In the genomic region with DNA sequence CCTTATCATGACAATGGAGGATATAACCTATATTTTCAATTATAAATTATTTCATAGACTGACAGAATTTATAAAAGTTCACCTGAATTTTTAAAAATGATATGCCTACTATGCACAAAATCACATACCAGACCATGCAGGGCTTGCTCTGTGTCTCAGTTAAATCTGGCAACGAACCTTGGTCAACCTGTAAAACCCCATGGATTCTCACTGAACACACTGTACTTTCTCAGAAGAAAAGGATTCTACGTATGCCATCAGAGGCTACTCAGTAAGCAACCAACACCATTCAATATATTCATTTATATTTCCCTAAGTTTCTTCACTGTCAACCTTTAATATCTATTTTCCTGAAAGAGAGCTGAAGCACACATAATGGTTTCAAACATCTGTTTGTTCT, we compare ENCODE assay signal across 7 cellular contexts. TPM values are rescaled to one million over a fixed set of nuclear protein-coding genes. Genes with fewer than 3 reads are reported as not detected.
"Had no signal": no experiment of that assay in that cellular context is flagged by ENCODE, and none has a peak within 500 bp of the region (broad histone marks: within the 10 kb centered on the region; RNA-seq: fewer than 3 reads in every experiment).

No MANE protein-coding gene starts in this region.

- H3K36me3 Mint-ChIP-seq: IgD-negative memory B cell had no signal

- H3K27ac ChIP-seq: HL-60 had no signal

- DNase-seq: IMR-90, KBM-7 had no signal

- H3K27ac Mint-ChIP-seq: IgD-negative memory B cell had no signal

- H3K4me3 ChIP-seq: K562 had no signal

- H3K4me3 Mint-ChIP-seq: IgD-negative memory B cell had no signal

- H3K27me3 Mint-ChIP-seq: IgD-negative memory B cell had no signal

- H3K4me1 Mint-ChIP-seq: IgD-negative memory B cell had no signal

RNA-seq across cellular contexts. Expression of a gene that starts 52.4 kb away (rescaled TPM):
- total RNA-seq: HepG2, HT-29, K562 had no signal
